ENCODE assay signal across 8 cellular contexts in the genomic region with DNA sequence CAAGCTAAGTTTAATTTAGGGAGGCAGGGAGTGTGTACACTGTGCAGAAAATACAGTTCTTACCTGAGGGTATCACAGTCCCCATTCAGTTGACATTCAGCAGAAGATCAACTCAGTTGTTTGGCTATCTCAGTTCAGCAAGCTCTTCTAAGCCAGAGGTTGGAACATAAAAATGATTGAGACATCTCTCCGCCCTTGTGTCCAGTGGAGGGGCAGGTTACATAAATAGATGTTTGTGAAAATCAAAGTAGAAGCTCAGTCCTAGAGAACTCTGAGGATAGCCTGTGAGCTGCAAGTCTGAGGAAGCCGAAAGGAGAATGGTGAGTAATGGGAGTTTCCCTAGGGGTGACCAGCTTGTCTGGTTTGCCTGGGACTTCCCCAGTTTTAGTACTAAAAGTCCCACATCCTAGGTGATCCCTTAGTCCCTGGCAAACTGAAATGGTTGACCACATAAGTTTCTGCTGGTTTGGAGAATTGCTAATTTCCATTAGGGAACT.
A peak's percentile ranks its signal among the peaks of the same experiment; 100 is the strongest.
DNase-seq lines count a peak whose midpoint lies in the region; ATAC-seq and TF ChIP-seq lines count a peak whose summit lies in the region.

No MANE protein-coding gene starts in this region.

- H3K36me3 Mint-ChIP-seq in CD14-positive monocyte, result no peaks in the 10 kb centered on the region
- H3K36me3 Mint-ChIP-seq in dendritic cell treated with granulocyte-macrophage colony-stimulating factor and Interleukin-4, amounts not matched to agents 40 ng/mL and 50 ng/mL, for 4 days (ENCODE audit: low read depth), result no peaks in the 10 kb centered on the region

- peak; percentile 88 for ATAC-seq in GM19043 (IDR thresholded peaks at IDR 0.05; ENCODE audit: low read depth, unreplicated experiment)
- peak; percentile 96 for ATAC-seq in HG03097 (IDR thresholded peaks at IDR 0.05; ENCODE audit: low FRiP score, unreplicated experiment)
- ATAC-seq in heart right ventricle, result no peak

- H3K36me3 ChIP-seq in right atrium auricular region (no peaks in the 10 kb centered on the region), heart right ventricle (no peaks in the 10 kb centered on the region)

- no peak overlapping the region for H3K4me3 Mint-ChIP-seq in CD14-positive monocyte
- no peak overlapping the region for H3K4me3 Mint-ChIP-seq in dendritic cell treated with granulocyte-macrophage colony-stimulating factor and Interleukin-4, amounts not matched to agents 40 ng/mL and 50 ng/mL, for 4 days

- H3K27ac ChIP-seq in right atrium auricular region (no peak overlapping the region), heart right ventricle (no peak overlapping the region)

- H3K27me3 ChIP-seq in right atrium auricular region (no peaks in the 10 kb centered on the region), heart right ventricle (peaks cover 0 to 4% (median 0%) of the 10 kb centered on the region in 7 donors)

- H3K4me1 ChIP-seq in right atrium auricular region, result no peaks in the 10 kb centered on the region
- H3K4me1 ChIP-seq in heart right ventricle, result peaks cover 0 to 5% (median 0%) of the 10 kb centered on the region in 9 donors

- TF ChIP-seq CTCF in CD14-positive monocyte (IDR thresholded peaks at IDR 0.05) (no peak), right atrium auricular region (IDR thresholded peaks at IDR 0.05) (no peak), heart right ventricle (IDR thresholded peaks at IDR 0.05) (no peak)

- H3K27me3 Mint-ChIP-seq in CD14-positive monocyte (ENCODE audit: low read depth in 3 of 3), result peaks cover 0 to 2% (median 0%) of the 10 kb centered on the region in 3 donors
- peaks cover 6% of the 10 kb centered on the region for H3K27me3 Mint-ChIP-seq in dendritic cell treated with granulocyte-macrophage colony-stimulating factor and Interleukin-4, amounts not matched to agents 40 ng/mL and 50 ng/mL, for 4 days

- H3K4me1 Mint-ChIP-seq in CD14-positive monocyte, result peaks cover 6% of the 10 kb centered on the region
- H3K4me1 Mint-ChIP-seq in dendritic cell treated with granulocyte-macrophage colony-stimulating factor and Interleukin-4, amounts not matched to agents 40 ng/mL and 50 ng/mL, for 4 days (ENCODE audit: low read depth), result peaks cover 15% of the 10 kb centered on the region

- H3K9me3 ChIP-seq in right atrium auricular region (no peaks in the 10 kb centered on the region), heart right ventricle (no peaks in the 10 kb centered on the region)

- H3K4me3 ChIP-seq in right atrium auricular region, result no peak overlapping the region
- no peak overlapping the region for H3K4me3 ChIP-seq in heart right ventricle

- H3K27ac Mint-ChIP-seq in CD14-positive monocyte, result peak overlapping the region in 3 of 7 donors; percentile 38 to 74 (median 41)
- H3K27ac Mint-ChIP-seq in dendritic cell treated with granulocyte-macrophage colony-stimulating factor and Interleukin-4, amounts not matched to agents 40 ng/mL and 50 ng/mL, for 4 days, result peak overlapping the region; percentile 53

- WGBS in heart right ventricle, 2 donors, result 75 to 79% methylated on average over 2 of the region's 2 CpGs

- peak; percentile 60 for DNase-seq in CD14-positive monocyte (ENCODE audit: low spot score)
- DNase-seq in hypothalamus (lab: John Stamatoyannopoulos, UW), result no peak
- DNase-seq in 8988T, result no peak
- DNase-seq in right atrium auricular region (ENCODE audit: low spot score), result no peak
- no peak for DNase-seq in heart right ventricle

- peaks cover 0 to 4% (median 2%) of the 10 kb centered on the region in 7 donors for H3K9me3 Mint-ChIP-seq in CD14-positive monocyte
- H3K9me3 Mint-ChIP-seq in dendritic cell treated with granulocyte-macrophage colony-stimulating factor and Interleukin-4, amounts not matched to agents 40 ng/mL and 50 ng/mL, for 4 days, result no peaks in the 10 kb centered on the region

- intact Hi-C loops in CD14-positive monocyte (cut with micrococcal nuclease), result no loop called here
- intact Hi-C loops in dendritic cell treated with granulocyte-macrophage colony-stimulating factor and Interleukin-4, amounts not matched to agents 40 ng/mL and 50 ng/mL, for 4 days (cut with micrococcal nuclease), result loop anchor here (5.0 kb wide), 2 partner anchors 33 to 47 kb away; no protein-coding TSS in a partner anchor
- intact Hi-C loops in heart right ventricle (cut with DNase I), result no loop called here

Comparison
In these comparisons a context has a peak if more than half of its experiments do, and no peak if none do; other contexts are left out.
1. ATAC-seq: peak in GM19043 (single experiment) and HG03097 (single experiment); none in heart right ventricle (0 of 8).